Comparison of ENCODE assay signal across 1 cellular context in the genomic region with DNA sequence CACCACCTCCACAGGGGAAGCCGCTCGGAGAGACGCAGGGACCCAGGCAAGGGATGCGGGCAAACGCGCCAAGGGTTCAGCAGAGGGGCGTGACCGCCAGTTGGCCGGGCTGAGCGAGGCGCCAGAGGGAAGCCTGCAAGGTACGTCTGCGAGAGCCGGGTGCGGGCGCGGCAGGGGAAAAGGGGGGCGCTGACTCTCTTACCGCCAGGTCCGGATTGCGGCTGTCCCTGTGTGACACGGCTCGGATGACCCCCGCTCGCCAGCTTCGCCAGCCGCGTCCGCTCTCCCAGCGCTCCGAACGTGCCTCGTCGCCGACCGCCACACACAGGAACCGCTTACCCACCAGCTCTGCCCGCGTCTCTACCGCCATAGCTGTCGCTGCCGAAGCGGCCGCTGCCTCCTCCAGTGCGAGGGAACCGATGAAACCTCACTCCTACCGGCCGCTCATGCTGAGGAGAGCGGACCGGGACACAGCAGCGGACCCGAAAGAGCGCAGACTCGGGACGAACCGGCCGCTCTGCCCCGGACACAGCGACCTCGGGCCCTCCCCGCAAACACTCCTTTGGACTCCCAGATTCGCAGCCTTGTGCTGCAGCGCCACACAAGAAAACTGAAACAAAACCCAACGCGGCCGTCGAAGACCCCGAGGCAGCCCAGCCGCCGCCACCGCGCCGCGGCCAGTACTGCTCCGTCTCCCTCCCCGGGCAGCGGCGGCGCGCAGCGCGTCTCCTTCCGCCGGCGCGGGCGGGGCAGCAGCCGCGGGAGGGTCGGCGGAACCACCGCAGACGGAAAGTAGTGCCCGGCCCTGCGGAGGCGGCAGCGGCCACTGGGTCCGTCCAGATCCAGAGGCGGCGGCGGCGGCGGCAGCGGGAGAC.
TF ChIP-seq lines count a peak whose summit lies in the region.

A gene with protein sequence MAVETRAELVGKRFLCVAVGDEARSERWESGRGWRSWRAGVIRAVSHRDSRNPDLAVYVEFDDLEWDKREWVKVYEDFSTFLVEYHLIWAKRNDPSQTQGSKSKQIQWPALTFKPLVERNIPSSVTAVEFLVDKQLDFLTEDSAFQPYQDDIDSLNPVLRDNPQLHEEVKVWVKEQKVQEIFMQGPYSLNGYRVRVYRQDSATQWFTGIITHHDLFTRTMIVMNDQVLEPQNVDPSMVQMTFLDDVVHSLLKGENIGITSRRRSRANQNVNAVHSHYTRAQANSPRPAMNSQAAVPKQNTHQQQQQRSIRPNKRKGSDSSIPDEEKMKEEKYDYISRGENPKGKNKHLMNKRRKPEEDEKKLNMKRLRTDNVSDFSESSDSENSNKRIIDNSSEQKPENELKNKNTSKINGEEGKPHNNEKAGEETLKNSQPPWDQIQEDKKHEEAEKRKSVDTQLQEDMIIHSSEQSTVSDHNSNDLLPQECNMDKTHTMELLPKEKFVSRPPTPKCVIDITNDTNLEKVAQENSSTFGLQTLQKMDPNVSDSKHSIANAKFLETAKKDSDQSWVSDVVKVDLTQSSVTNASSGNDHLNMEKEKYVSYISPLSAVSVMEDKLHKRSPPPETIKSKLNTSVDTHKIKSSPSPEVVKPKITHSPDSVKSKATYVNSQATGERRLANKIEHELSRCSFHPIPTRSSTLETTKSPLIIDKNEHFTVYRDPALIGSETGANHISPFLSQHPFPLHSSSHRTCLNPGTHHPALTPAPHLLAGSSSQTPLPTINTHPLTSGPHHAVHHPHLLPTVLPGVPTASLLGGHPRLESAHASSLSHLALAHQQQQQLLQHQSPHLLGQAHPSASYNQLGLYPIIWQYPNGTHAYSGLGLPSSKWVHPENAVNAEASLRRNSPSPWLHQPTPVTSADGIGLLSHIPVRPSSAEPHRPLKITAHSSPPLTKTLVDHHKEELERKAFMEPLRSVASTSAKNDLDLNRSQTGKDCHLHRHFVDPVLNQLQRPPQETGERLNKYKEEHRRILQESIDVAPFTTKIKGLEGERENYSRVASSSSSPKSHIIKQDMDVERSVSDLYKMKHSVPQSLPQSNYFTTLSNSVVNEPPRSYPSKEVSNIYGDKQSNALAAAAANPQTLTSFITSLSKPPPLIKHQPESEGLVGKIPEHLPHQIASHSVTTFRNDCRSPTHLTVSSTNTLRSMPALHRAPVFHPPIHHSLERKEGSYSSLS (N-terminal part only) (minus strand): TSS at position 685 of the 875 bp plus-strand sequence. CDS start 315 bp downstream, at position 370.

TF ChIP-seq in K562, 482 proteins besides CTCF, POLR2A, EP300 and RAD21 (continued from another document and continues in another):
- TF ChIP-seq PCBP1 (IDR thresholded peaks at IDR 0.05; ENCODE audit: low read depth, low read length, poor library complexity, severe bottlenecking) (peak; percentile 97), RBM14 (IDR thresholded peaks at IDR 0.05; ENCODE audit: borderline replicate concordance, insufficient read depth, low read depth, low read length) (0 out of 2 replicates have a peak, but pooled peaks have one; percentile 34), EP400 (IDR thresholded peaks at IDR 0.05) (peak; percentile 57), MTA3 (IDR thresholded peaks at IDR 0.05; ENCODE audit: borderline replicate concordance) (peak; percentile 81; the same call in 1 of the 2 replicates), PHF20 (IDR thresholded peaks at IDR 0.05; ENCODE audit: partially characterized antibody) (peak; percentile 38), CXXC5 (CRISPR knock-in tag; IDR thresholded peaks at IDR 0.05) (peak; percentile 93), CBFA2T3 (IDR thresholded peaks at IDR 0.05) (no peak), STAT5A (IDR thresholded peaks at IDR 0.05; ENCODE audit: borderline replicate concordance, low read length) (no peak), POLR2AphosphoS5 (IDR thresholded peaks at IDR 0.05; ENCODE audit: control insufficient read depth, insufficient read depth, low read depth, low read length) (peak; percentile 73; the same call in 1 of the 2 replicates), HDAC8 (tag; IDR thresholded peaks at IDR 0.05) (peak; percentile 83), KAT7 (CRISPR knock-in tag; IDR thresholded peaks at IDR 0.05; ENCODE audit: borderline replicate concordance) (no peak), BRD4 (IDR thresholded peaks at IDR 0.05) (no peak), RCOR1 (IDR thresholded peaks at IDR 0.05; ENCODE audit: borderline replicate concordance in 1 of 2, low read depth in 2 of 2, low read length in 2 of 2) (0 out of 4 replicates have a peak, but pooled peaks of 1 of the 2 experiments have one; percentile 40), SAP30 (IDR thresholded peaks at IDR 0.05; ENCODE audit: borderline replicate concordance, insufficient read depth, low read depth, low read length, poor library complexity, severe bottlenecking) (peak; percentile 80), CBX2 (IDR thresholded peaks at IDR 0.05; ENCODE audit: insufficient read depth, low read length, poor library complexity, severe bottlenecking) (no peak), TGIF2 (CRISPR knock-in tag; IDR thresholded peaks at IDR 0.05) (peak; percentile 58; the same call in 1 of the 2 replicates)
- TF ChIP-seq, protein P1, sequence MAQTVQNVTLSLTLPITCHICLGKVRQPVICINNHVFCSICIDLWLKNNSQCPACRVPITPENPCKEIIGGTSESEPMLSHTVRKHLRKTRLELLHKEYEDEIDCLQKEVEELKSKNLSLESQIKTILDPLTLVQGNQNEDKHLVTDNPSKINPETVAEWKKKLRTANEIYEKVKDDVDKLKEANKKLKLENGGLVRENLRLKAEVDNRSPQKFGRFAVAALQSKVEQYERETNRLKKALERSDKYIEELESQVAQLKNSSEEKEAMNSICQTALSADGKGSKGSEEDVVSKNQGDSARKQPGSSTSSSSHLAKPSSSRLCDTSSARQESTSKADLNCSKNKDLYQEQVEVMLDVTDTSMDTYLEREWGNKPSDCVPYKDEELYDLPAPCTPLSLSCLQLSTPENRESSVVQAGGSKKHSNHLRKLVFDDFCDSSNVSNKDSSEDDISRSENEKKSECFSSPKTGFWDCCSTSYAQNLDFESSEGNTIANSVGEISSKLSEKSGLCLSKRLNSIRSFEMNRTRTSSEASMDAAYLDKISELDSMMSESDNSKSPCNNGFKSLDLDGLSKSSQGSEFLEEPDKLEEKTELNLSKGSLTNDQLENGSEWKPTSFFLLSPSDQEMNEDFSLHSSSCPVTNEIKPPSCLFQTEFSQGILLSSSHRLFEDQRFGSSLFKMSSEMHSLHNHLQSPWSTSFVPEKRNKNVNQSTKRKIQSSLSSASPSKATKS (CRISPR knock-in tag; IDR thresholded peaks at IDR 0.05) = 0 out of 2 replicates have a peak, but pooled peaks have one; percentile 30
- TF ChIP-seq, protein P2, sequence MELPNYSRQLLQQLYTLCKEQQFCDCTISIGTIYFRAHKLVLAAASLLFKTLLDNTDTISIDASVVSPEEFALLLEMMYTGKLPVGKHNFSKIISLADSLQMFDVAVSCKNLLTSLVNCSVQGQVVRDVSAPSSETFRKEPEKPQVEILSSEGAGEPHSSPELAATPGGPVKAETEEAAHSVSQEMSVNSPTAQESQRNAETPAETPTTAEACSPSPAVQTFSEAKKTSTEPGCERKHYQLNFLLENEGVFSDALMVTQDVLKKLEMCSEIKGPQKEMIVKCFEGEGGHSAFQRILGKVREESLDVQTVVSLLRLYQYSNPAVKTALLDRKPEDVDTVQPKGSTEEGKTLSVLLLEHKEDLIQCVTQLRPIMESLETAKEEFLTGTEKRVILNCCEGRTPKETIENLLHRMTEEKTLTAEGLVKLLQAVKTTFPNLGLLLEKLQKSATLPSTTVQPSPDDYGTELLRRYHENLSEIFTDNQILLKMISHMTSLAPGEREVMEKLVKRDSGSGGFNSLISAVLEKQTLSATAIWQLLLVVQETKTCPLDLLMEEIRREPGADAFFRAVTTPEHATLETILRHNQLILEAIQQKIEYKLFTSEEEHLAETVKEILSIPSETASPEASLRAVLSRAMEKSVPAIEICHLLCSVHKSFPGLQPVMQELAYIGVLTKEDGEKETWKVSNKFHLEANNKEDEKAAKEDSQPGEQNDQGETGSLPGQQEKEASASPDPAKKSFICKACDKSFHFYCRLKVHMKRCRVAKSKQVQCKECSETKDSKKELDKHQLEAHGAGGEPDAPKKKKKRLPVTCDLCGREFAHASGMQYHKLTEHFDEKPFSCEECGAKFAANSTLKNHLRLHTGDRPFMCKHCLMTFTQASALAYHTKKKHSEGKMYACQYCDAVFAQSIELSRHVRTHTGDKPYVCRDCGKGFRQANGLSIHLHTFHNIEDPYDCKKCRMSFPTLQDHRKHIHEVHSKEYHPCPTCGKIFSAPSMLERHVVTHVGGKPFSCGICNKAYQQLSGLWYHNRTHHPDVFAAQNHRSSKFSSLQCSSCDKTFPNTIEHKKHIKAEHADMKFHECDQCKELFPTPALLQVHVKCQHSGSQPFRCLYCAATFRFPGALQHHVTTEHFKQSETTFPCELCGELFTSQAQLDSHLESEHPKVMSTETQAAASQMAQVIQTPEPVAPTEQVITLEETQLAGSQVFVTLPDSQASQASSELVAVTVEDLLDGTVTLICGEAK (IDR thresholded peaks at IDR 0.05) = peak; percentile 46; the same call in 1 of the 2 replicates
- TF ChIP-seq, protein P2 (CRISPR knock-in tag; IDR thresholded peaks at IDR 0.05) = no peak
- TF ChIP-seq, protein P3, sequence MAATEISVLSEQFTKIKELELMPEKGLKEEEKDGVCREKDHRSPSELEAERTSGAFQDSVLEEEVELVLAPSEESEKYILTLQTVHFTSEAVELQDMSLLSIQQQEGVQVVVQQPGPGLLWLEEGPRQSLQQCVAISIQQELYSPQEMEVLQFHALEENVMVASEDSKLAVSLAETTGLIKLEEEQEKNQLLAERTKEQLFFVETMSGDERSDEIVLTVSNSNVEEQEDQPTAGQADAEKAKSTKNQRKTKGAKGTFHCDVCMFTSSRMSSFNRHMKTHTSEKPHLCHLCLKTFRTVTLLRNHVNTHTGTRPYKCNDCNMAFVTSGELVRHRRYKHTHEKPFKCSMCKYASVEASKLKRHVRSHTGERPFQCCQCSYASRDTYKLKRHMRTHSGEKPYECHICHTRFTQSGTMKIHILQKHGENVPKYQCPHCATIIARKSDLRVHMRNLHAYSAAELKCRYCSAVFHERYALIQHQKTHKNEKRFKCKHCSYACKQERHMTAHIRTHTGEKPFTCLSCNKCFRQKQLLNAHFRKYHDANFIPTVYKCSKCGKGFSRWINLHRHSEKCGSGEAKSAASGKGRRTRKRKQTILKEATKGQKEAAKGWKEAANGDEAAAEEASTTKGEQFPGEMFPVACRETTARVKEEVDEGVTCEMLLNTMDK (IDR thresholded peaks at IDR 0.05; ENCODE audit: borderline replicate concordance, insufficient read depth, low read depth, low read length, poor library complexity, severe bottlenecking) = peak; percentile 23
- TF ChIP-seq, protein P4, sequence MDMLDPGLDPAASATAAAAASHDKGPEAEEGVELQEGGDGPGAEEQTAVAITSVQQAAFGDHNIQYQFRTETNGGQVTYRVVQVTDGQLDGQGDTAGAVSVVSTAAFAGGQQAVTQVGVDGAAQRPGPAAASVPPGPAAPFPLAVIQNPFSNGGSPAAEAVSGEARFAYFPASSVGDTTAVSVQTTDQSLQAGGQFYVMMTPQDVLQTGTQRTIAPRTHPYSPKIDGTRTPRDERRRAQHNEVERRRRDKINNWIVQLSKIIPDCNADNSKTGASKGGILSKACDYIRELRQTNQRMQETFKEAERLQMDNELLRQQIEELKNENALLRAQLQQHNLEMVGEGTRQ (CRISPR knock-in tag; IDR thresholded peaks at IDR 0.05) = no peak
- TF ChIP-seq, protein P5, sequence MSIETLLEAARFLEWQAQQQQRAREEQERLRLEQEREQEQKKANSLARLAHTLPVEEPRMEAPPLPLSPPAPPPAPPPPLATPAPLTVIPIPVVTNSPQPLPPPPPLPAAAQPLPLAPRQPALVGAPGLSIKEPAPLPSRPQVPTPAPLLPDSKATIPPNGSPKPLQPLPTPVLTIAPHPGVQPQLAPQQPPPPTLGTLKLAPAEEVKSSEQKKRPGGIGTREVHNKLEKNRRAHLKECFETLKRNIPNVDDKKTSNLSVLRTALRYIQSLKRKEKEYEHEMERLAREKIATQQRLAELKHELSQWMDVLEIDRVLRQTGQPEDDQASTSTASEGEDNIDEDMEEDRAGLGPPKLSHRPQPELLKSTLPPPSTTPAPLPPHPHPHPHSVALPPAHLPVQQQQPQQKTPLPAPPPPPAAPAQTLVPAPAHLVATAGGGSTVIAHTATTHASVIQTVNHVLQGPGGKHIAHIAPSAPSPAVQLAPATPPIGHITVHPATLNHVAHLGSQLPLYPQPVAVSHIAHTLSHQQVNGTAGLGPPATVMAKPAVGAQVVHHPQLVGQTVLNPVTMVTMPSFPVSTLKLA (conservative IDR thresholded peaks at IDR 0.05) = peak in 1 of 2 experiments; percentile 77; a peak in 2 of 4 replicates
- TF ChIP-seq, protein P6, sequence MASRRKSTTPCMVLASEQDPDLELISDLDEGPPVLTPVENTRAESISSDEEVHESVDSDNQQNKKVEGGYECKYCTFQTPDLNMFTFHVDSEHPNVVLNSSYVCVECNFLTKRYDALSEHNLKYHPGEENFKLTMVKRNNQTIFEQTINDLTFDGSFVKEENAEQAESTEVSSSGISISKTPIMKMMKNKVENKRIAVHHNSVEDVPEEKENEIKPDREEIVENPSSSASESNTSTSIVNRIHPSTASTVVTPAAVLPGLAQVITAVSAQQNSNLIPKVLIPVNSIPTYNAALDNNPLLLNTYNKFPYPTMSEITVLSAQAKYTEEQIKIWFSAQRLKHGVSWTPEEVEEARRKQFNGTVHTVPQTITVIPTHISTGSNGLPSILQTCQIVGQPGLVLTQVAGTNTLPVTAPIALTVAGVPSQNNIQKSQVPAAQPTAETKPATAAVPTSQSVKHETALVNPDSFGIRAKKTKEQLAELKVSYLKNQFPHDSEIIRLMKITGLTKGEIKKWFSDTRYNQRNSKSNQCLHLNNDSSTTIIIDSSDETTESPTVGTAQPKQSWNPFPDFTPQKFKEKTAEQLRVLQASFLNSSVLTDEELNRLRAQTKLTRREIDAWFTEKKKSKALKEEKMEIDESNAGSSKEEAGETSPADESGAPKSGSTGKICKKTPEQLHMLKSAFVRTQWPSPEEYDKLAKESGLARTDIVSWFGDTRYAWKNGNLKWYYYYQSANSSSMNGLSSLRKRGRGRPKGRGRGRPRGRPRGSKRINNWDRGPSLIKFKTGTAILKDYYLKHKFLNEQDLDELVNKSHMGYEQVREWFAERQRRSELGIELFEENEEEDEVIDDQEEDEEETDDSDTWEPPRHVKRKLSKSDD (conservative IDR thresholded peaks at IDR 0.05; ENCODE audit: low read length) = 0 out of 2 replicates have a peak, but pooled peaks have one; percentile 53
